ENCODE assay signal across 1 cellular context in genomic region chr3:196142674-196142988, GRCh38.
TF ChIP-seq lines count a peak whose summit lies in the region.

No MANE protein-coding gene starts in this region.

TF ChIP-seq in IMR-90, 13 proteins besides CTCF, POLR2A, EP300 and RAD21 (continued from another document):
- TF ChIP-seq ELK1 (IDR thresholded peaks at IDR 0.05; ENCODE audit: borderline replicate concordance, low read depth, low read length) (no peak), CHD1 (IDR thresholded peaks at IDR 0.05; ENCODE audit: low read depth, low read length) (no peak), MAFK (IDR thresholded peaks at IDR 0.05; ENCODE audit: low read depth, low read length) (no peak), BHLHE40 (IDR thresholded peaks at IDR 0.05; ENCODE audit: low read depth, low read length) (no peak), MXI1 (IDR thresholded peaks at IDR 0.05; ENCODE audit: borderline replicate concordance, low read depth, low read length) (no peak), CEBPB (IDR thresholded peaks at IDR 0.05; ENCODE audit: low read depth, low read length) (no peak), RFX5 (IDR thresholded peaks at IDR 0.05; ENCODE audit: low read depth, low read length) (no peak)
